Comparison of ENCODE assay signal across 8 cellular contexts in the genomic region with DNA sequence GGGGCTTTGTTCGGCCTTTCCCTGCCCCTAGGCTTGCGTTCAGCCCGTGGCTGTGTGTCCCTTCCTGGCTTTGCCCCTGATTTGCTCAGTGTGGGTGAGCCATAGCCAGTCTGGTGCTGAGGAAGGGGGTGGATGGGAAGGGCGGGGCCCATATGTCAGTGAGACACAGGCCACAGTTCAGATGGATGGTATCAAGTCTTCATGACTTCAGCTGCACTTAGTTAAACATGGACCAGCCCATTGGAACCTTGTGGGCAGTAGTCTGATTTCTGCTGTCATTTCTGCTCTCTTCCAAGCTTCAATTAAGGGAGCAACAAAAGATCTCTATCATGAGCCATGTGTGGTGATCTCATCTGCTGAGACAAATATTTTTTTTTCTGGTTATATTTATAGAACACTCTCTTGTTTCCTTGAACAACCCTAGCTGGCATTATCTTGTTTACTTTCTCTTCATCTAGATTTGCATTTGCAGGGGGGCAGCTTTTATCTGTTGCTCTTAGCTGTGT.
DNase-seq lines count a peak whose midpoint lies in the region; ATAC-seq and TF ChIP-seq lines count a peak whose summit lies in the region.

No MANE protein-coding gene starts in this region.

- TF ChIP-seq CTCF in VCaP (conservative IDR thresholded peaks at IDR 0.05): no peak

- DNase-seq in AG08396 (ENCODE audit: low spot score) (peak; percentile 76), hepatic stellate cell (ENCODE audit: low spot score) (peak; percentile 74), stromal cell of bone marrow (ENCODE audit: low read depth) (peak; percentile 77)

- H3K27ac ChIP-seq in VCaP: peak overlapping the region; percentile 95

- peak; percentile 38 for ATAC-seq in HG02798 (IDR thresholded peaks at IDR 0.05; ENCODE audit: poor library complexity, unreplicated experiment)
- ATAC-seq in HG03571 (IDR thresholded peaks at IDR 0.05; ENCODE audit: unreplicated experiment): no peak
- ATAC-seq in GM21381 (IDR thresholded peaks at IDR 0.05; ENCODE audit: unreplicated experiment): no peak
- no peak for ATAC-seq in HG03139 (IDR thresholded peaks at IDR 0.05; ENCODE audit: unreplicated experiment)
